In genomic region chr2:101473911-101474751, GRCh38 we compare ENCODE assay signal across 8 cellular contexts. TPM values are rescaled to one million over a fixed set of nuclear protein-coding genes. Genes with fewer than 3 reads are reported as not detected.
A peak's percentile ranks its signal among the peaks of the same experiment; 100 is the strongest.
DNase-seq lines count a peak whose midpoint lies in the region; ATAC-seq, FAIRE-seq and TF ChIP-seq lines count a peak whose summit lies in the region.

No MANE protein-coding gene starts in this region.

- peaks cover 15% of the 10 kb centered on the region for H3K27me3 Mint-ChIP-seq in activated naive CD4-positive, alpha-beta T cell treated with anti-CD3 and anti-CD28 coated beads, Interleukin-2, amount 10 ng/mL, durations not matched to agents 7 days and 5 days

- peaks cover 47% of the 10 kb centered on the region for H3K79me2 ChIP-seq in osteoblast (ENCODE audit: insufficient read depth, low read length)

- H3K27me3 ChIP-seq in cardiac muscle cell, result peaks cover 57% of the 10 kb centered on the region
- H3K27me3 ChIP-seq in osteoblast (ENCODE audit: insufficient read depth, low read length), result no peaks in the 10 kb centered on the region

- no peak overlapping the region for H3K27ac ChIP-seq in cardiac muscle cell
- peak overlapping the region; percentile 96 for H3K27ac ChIP-seq in osteoblast (ENCODE audit: low read depth, low read length)

- peaks cover 3% of the 10 kb centered on the region for H3K4me1 ChIP-seq in cardiac muscle cell (ENCODE audit: low read depth)
- H3K4me1 ChIP-seq in osteoblast (ENCODE audit: insufficient read depth, low read length), result peaks cover 39% of the 10 kb centered on the region

- H3K4me1 Mint-ChIP-seq in activated naive CD4-positive, alpha-beta T cell treated with anti-CD3 and anti-CD28 coated beads, Interleukin-2, amount 10 ng/mL, durations not matched to agents 7 days and 5 days, result peaks cover 39% of the 10 kb centered on the region

- peak overlapping the region; percentile 78 for H3K4me3 Mint-ChIP-seq in activated naive CD4-positive, alpha-beta T cell treated with anti-CD3 and anti-CD28 coated beads, Interleukin-2, amount 10 ng/mL, durations not matched to agents 7 days and 5 days

- H2AFZ ChIP-seq in osteoblast (ENCODE audit: low read length), result peak overlapping the region; percentile 83

- H3K27ac Mint-ChIP-seq in activated naive CD4-positive, alpha-beta T cell treated with anti-CD3 and anti-CD28 coated beads, Interleukin-2, amount 10 ng/mL, durations not matched to agents 7 days and 5 days, result peak overlapping the region; percentile 90

- H3K9me3 Mint-ChIP-seq in activated naive CD4-positive, alpha-beta T cell treated with anti-CD3 and anti-CD28 coated beads, Interleukin-2, amount 10 ng/mL, durations not matched to agents 7 days and 5 days, result no peaks in the 10 kb centered on the region

- no peak for TF ChIP-seq CTCF in cardiac muscle cell (IDR thresholded peaks at IDR 0.05; ENCODE audit: low read depth, low read length)
- no peak for TF ChIP-seq CTCF in osteoblast (IDR thresholded peaks at IDR 0.05; ENCODE audit: extremely low read depth, low read depth, low read length)

- H3K4me3 ChIP-seq in cardiac muscle cell (peak overlapping the region; percentile 46), osteoblast (ENCODE audit: insufficient read depth, low read length) (peak overlapping the region; percentile 86)

- H4K20me1 ChIP-seq in osteoblast (ENCODE audit: insufficient read depth, low read length), result no peaks in the 10 kb centered on the region

- H3K36me3 ChIP-seq in cardiac muscle cell (no peaks in the 10 kb centered on the region), osteoblast (ENCODE audit: insufficient read depth, low read length) (no peaks in the 10 kb centered on the region)

- peak; percentile 22 for DNase-seq in DMS114 treated with DMSO at 0.1 percent for 48 hours (lab: John Stamatoyannopoulos, UW; ENCODE audit: unreplicated experiment)
- DNase-seq in NCI-H69 (lab: John Stamatoyannopoulos, UW), result peak; percentile 31
- DNase-seq in activated naive CD4-positive, alpha-beta T cell treated with anti-CD3 and anti-CD28 coated beads, Interleukin-2, amount 10 ng/mL, durations not matched to agents 7 days and 5 days, result peak; percentile 61
- peak; percentile 55 to 68 for DNase-seq in cardiac muscle cell (ENCODE audit: low read depth in 1 of 2, low spot score in 1 of 2)
- peak; percentile 93 for DNase-seq in osteoblast (ENCODE audit: insufficient read length, low spot score, missing footprints)
- peak; percentile 82 for DNase-seq in urothelium cell line (ENCODE audit: low spot score)

- no peaks in the 10 kb centered on the region for H3K36me3 Mint-ChIP-seq in activated naive CD4-positive, alpha-beta T cell treated with anti-CD3 and anti-CD28 coated beads, Interleukin-2, amount 10 ng/mL, durations not matched to agents 7 days and 5 days

- CTCF ChIA-PET in activated naive CD4-positive, alpha-beta T cell treated with anti-CD3 and anti-CD28 coated beads, Interleukin-2, amount 10 ng/mL, durations not matched to agents 7 days and 5 days (lab: Charles Lee), result interaction anchor here (0.7 to 2.2 kb wide), 3 partner anchors 28 to 251 kb away, joined by 3 to 5 read pairs (median 3); no protein-coding TSS in a partner anchor

- H3K9me3 ChIP-seq in cardiac muscle cell (ENCODE audit: low read depth) (no peaks in the 10 kb centered on the region), osteoblast (ENCODE audit: low read depth, low read length) (no peaks in the 10 kb centered on the region)

- FAIRE-seq in urothelium cell line (lab: Jason Lieb, UNC), result peak; percentile 17

- ATAC-seq in GM21515 (IDR thresholded peaks at IDR 0.05; ENCODE audit: unreplicated experiment) (no peak), HG03095 (IDR thresholded peaks at IDR 0.05; ENCODE audit: unreplicated experiment) (no peak)

- peak overlapping the region; percentile 90 for H3K4me2 ChIP-seq in osteoblast (ENCODE audit: insufficient read depth, low read length)

RNA-seq across cellular contexts. Expression of gene RFX8, which starts 0.8 kb away (rescaled TPM):
- total RNA-seq in cardiac muscle cell (0.12 TPM in 1 of 2 replicates, not detected in the other), osteoblast (7.6 and 10.0 TPM in 2 replicates)
- polyA plus RNA-seq in cardiac muscle cell, result not detected in 2 replicates

Comparison
In these comparisons a context has a peak if more than half of its experiments do, and no peak if none do; other contexts are left out.
1. DNase-seq: peak in every context shown above with its lines; median percentile 93 in osteoblast; 82 in urothelium cell line; 62 in cardiac muscle cell; 61 in activated naive CD4-positive, alpha-beta T cell treated with anti-CD3 and anti-CD28 coated beads, Interleukin-2, amount 10 ng/mL, durations not matched to agents 7 days and 5 days; 31 in NCI-H69; 22 in DMS114 treated with DMSO at 0.1 percent for 48 hours.